ENCODE assay signal across 8 cellular contexts in genomic region chr1:153978274-153978909, GRCh38. TPM values are rescaled to one million over a fixed set of nuclear protein-coding genes. Genes with fewer than 3 reads are reported as not detected.
A peak's percentile ranks its signal among the peaks of the same experiment; 100 is the strongest.
DNase-seq lines count a peak whose midpoint lies in the region; ATAC-seq and TF ChIP-seq lines count a peak whose summit lies in the region.

No MANE protein-coding gene starts in this region.

- CTCF ChIA-PET in IMR-90 (lab: Yijun Ruan, JAX): interaction anchor here (1.0 kb wide), 1 partner anchor 11 kb away, joined by 4 read pairs; the partner anchor contains the start of gene CREB3L4

- POLR2A ChIA-PET in IMR-90 (lab: Charles Lee; ENCODE audit: unreplicated experiment): no interaction called here

- no peak overlapping the region for H4K91ac ChIP-seq in IMR-90 (ENCODE audit: insufficient read depth, low read depth, low read length)

- no peak for TF ChIP-seq RAD21 in IMR-90 (IDR thresholded peaks at IDR 0.05; ENCODE audit: low read length)

- peak overlapping the region; percentile 100; the same call in 1 of the 2 replicates for H3K23ac ChIP-seq in IMR-90 (ENCODE audit: low read depth, low read length)

- TF ChIP-seq CTCF in AG09309 (IDR thresholded peaks at IDR 0.05; ENCODE audit: control insufficient read depth, insufficient read depth, low read depth, low read length, missing control alignments) (no peak), IMR-90 (conservative IDR thresholded peaks at IDR 0.05; ENCODE audit: low read depth, low read length) (no peak), cardiac fibroblast (IDR thresholded peaks at IDR 0.05; ENCODE audit: low read depth, low read length) (no peak)

- dilution Hi-C loops in IMR-90 (cut with HindIII; ENCODE audit: low sequenced_read_pairs, unreplicated experiment): no loop called here

- no peak overlapping the region for H2BK15ac ChIP-seq in IMR-90 (ENCODE audit: low read depth, low read length)

- H3K4me3 ChIP-seq in AG09309 (ENCODE audit: control insufficient read depth, low read depth, low read length) (peak overlapping the region; percentile 89; the same call in 1 of the 2 replicates), IMR-90 (ENCODE audit: insufficient read depth, low read depth, low read length) (peak overlapping the region; percentile 65), cardiac fibroblast (replicated peaks in 1 of 2; ENCODE audit: low read depth in 2 of 2, low read length in 2 of 2) (peak overlapping the region; percentile 74 to 97), muscle layer of duodenum (ENCODE audit: low read depth in 1 of 2, low read length in 2 of 2) (peak overlapping the region; percentile 90 to 92)

- H3K27ac ChIP-seq in IMR-90 (ENCODE audit: insufficient read depth, low read length): no peak overlapping the region
- peak overlapping the region; percentile 90 for H3K27ac ChIP-seq in muscle layer of duodenum (ENCODE audit: low read length)

- DNase-seq in AG09309 (ENCODE audit: low read depth): no peak
- DNase-seq in IMR-90: no peak
- DNase-seq in cardiac fibroblast (ENCODE audit: low read depth in 2 of 2): no peak
- no peak for DNase-seq in erythroblast (lab: John Stamatoyannopoulos, UW)
- no peak for DNase-seq in head of caudate nucleus
- no peak for DNase-seq in ureter (ENCODE audit: low spot score)

- H2BK5ac ChIP-seq in IMR-90 (ENCODE audit: low read depth, low read length, poor library complexity, severe bottlenecking): peak overlapping the region; percentile 59

- H3K9me3 ChIP-seq in IMR-90 (ENCODE audit: control insufficient read depth, insufficient read depth, low read length) (no peaks in the 10 kb centered on the region), muscle layer of duodenum (ENCODE audit: control insufficient read depth in 1 of 2, low read length in 2 of 2) (no peaks in the 10 kb centered on the region)

- H3K4ac ChIP-seq in IMR-90 (ENCODE audit: low read depth, low read length): peak overlapping the region; percentile 95; the same call in 1 of the 2 replicates

- H2BK120ac ChIP-seq in IMR-90 (ENCODE audit: low read depth, low read length): no peak overlapping the region

- intact Hi-C loops in IMR-90 (cut with micrococcal nuclease): no loop called here
- intact Hi-C loops in head of caudate nucleus (cut with DNase I): no loop called here

- BruUV-seq in IMR-90 (replicated peaks; lab: Mats Ljungman, UMichigan): no TSS peak

- no peaks in the 10 kb centered on the region for H4K20me1 ChIP-seq in IMR-90 (ENCODE audit: insufficient read depth, low read length)

- in situ Hi-C loops in IMR-90 (cut with MboI; ENCODE audit: low sequenced_read_pairs): loop anchor here (10.0 kb wide), 1 partner anchor 304 kb away; the partner anchor contains the start of genes ILF2 and NPR1

- H3K4me2 ChIP-seq in IMR-90 (ENCODE audit: low read depth, low read length): peak overlapping the region; percentile 82

- WGBS in IMR-90 (ENCODE audit: extremely low coverage in 2 of 2, insufficient read length in 1 of 2), 2 experiments: 70% methylated on average over 5 of the region's 9 CpGs; no CpG with 5 or more reads in 1 of the 2 experiments

- peak overlapping the region; percentile 97 for H3K14ac ChIP-seq in IMR-90 (replicated peaks; ENCODE audit: low read depth, low read length)

- H4K5ac ChIP-seq in IMR-90 (ENCODE audit: low read depth, low read length): peak overlapping the region; percentile 8; the same call in 1 of the 2 replicates

- H3K36me3 ChIP-seq in IMR-90 (ENCODE audit: control insufficient read depth, insufficient read depth, low read length) (peaks cover 38% of the 10 kb centered on the region), muscle layer of duodenum (ENCODE audit: control insufficient read depth in 1 of 2, insufficient read depth in 2 of 2, low read length in 2 of 2) (peaks cover 21 to 29% of the 10 kb centered on the region in 2 donors)

- H3K27me3 ChIP-seq in IMR-90 (ENCODE audit: control insufficient read depth, insufficient read depth, low read length) (no peaks in the 10 kb centered on the region), muscle layer of duodenum (ENCODE audit: low read depth, low read length) (no peaks in the 10 kb centered on the region)

- no peak for TF ChIP-seq POLR2A in IMR-90 (IDR thresholded peaks at IDR 0.05; ENCODE audit: low read depth, low read length)
- TF ChIP-seq POLR2A in erythroblast (IDR thresholded peaks at IDR 0.05; ENCODE audit: low read length): no peak

- peak overlapping the region; percentile 69; the same call in 1 of the 2 replicates for H3K9ac ChIP-seq in IMR-90 (ENCODE audit: low read depth, low read length)

- H2AFZ ChIP-seq in IMR-90 (replicated peaks; ENCODE audit: low read length, poor library complexity): no peak overlapping the region

- no peak overlapping the region for H2AK5ac ChIP-seq in IMR-90 (ENCODE audit: low read depth, low read length)

- 0 out of 2 replicates have a peak overlapping the region, but pooled peaks have one; percentile 54 for H3K56ac ChIP-seq in IMR-90 (ENCODE audit: extremely low read depth, insufficient read depth, low read length)

- no peak overlapping the region for H2BK20ac ChIP-seq in IMR-90 (ENCODE audit: low read depth, low read length)

- H3K9me1 ChIP-seq in IMR-90 (ENCODE audit: insufficient read depth, low read length): peaks cover 17% of the 10 kb centered on the region

- no peaks in the 10 kb centered on the region; the same call in 1 of the 2 replicates for H3K4me1 ChIP-seq in IMR-90 (ENCODE audit: control insufficient read depth, insufficient read depth, low read length)
- H3K4me1 ChIP-seq in muscle layer of duodenum (ENCODE audit: control insufficient read depth in 1 of 2, insufficient read depth in 2 of 2, low read length in 2 of 2): peaks cover 12 to 24% of the 10 kb centered on the region in 2 donors

- H3K18ac ChIP-seq in IMR-90 (ENCODE audit: low read depth, low read length): no peak overlapping the region

- peaks cover 20 to 52% of the 10 kb centered on the region in 2 experiments for H3K79me1 ChIP-seq in IMR-90 (ENCODE audit: low read depth in 1 of 2, low read length in 2 of 2)

- peak overlapping the region; percentile 51 to 96 for H4K8ac ChIP-seq in IMR-90 (ENCODE audit: low read depth in 2 of 2, low read length in 2 of 2)

- no peak for ATAC-seq in IMR-90 (ENCODE audit: low read depth)
- no peak for ATAC-seq in GM18868 (IDR thresholded peaks at IDR 0.05; ENCODE audit: unreplicated experiment)

- H2AK9ac ChIP-seq in IMR-90 (replicated peaks; ENCODE audit: low read depth, low read length, poor library complexity): no peak overlapping the region

TF ChIP-seq in IMR-90, 13 proteins besides CTCF, POLR2A, EP300 and RAD21 (continues in another document):
- TF ChIP-seq MXI1 (IDR thresholded peaks at IDR 0.05; ENCODE audit: borderline replicate concordance, low read depth, low read length) (no peak), SMC3 (IDR thresholded peaks at IDR 0.05; ENCODE audit: low read depth, low read length) (no peak), MAFK (IDR thresholded peaks at IDR 0.05; ENCODE audit: low read depth, low read length) (no peak), USF2 (IDR thresholded peaks at IDR 0.05; ENCODE audit: low read depth, low read length) (no peak), FOS (IDR thresholded peaks at IDR 0.05; ENCODE audit: low read depth, low read length) (no peak), CEBPB (IDR thresholded peaks at IDR 0.05; ENCODE audit: low read depth, low read length) (no peak), NFE2L2 (IDR thresholded peaks at IDR 0.05; ENCODE audit: low read depth, low read length) (no peak), BHLHE40 (IDR thresholded peaks at IDR 0.05; ENCODE audit: low read depth, low read length) (no peak), RFX5 (IDR thresholded peaks at IDR 0.05; ENCODE audit: low read depth, low read length) (no peak), MAZ (IDR thresholded peaks at IDR 0.05; ENCODE audit: borderline replicate concordance, low read depth, low read length) (no peak)

RNA-seq across cellular contexts. Expression of gene JTB, which starts 0.9 kb away (rescaled TPM):
- 114 and 123 TPM in 2 replicates for total RNA-seq in IMR-90 (2012; rRNA removed)
- 138 and 153 TPM in 2 replicates for polyA plus RNA-seq in IMR-90 (2012; rRNA removed)
- 184 and 196 TPM in 2 replicates for polyA plus RNA-seq in IMR-90 (2012; cell fraction: cytosol; rRNA removed)
- polyA plus RNA-seq in IMR-90 (2012; cell fraction: nucleus; rRNA removed; ENCODE audit: low replicate concordance): 101 and 135 TPM in 2 replicates
- total RNA-seq in ureter: 103 TPM

RNA-seq across cellular contexts. Expression of gene RAB13, which starts 7.7 kb away (rescaled TPM):
- total RNA-seq in IMR-90 (2012; rRNA removed) (42.3 and 56.7 TPM in 2 replicates), ureter (86.4 TPM)
- polyA plus RNA-seq in IMR-90 (2012; rRNA removed): 207 and 249 TPM in 2 replicates
- polyA plus RNA-seq in IMR-90 (2012; cell fraction: cytosol; rRNA removed): 86.7 and 89.1 TPM in 2 replicates
- 28.4 and 88.9 TPM in 2 replicates for polyA plus RNA-seq in IMR-90 (2012; cell fraction: nucleus; rRNA removed; ENCODE audit: low replicate concordance)

RNA-seq across cellular contexts. Expression of gene CREB3L4, which starts 10.7 kb away (rescaled TPM):
- total RNA-seq in IMR-90 (2012; rRNA removed) (4.4 and 6.5 TPM in 2 replicates), ureter (13.9 TPM)
- 8.3 and 9.8 TPM in 2 replicates for polyA plus RNA-seq in IMR-90 (2012; rRNA removed)
- polyA plus RNA-seq in IMR-90 (2012; cell fraction: cytosol; rRNA removed): 5.0 and 5.8 TPM in 2 replicates
- polyA plus RNA-seq in IMR-90 (2012; cell fraction: nucleus; rRNA removed; ENCODE audit: low replicate concordance): 21.0 and 21.3 TPM in 2 replicates

RNA-seq across cellular contexts. Expression of gene RPS27, which starts 12.2 kb away (rescaled TPM):
- total RNA-seq in IMR-90 (2012; rRNA removed) (320 and 1,119 TPM in 2 replicates), ureter (2,661 TPM)
- 5,567 and 6,236 TPM in 2 replicates for polyA plus RNA-seq in IMR-90 (2012; rRNA removed)
- polyA plus RNA-seq in IMR-90 (2012; cell fraction: cytosol; rRNA removed): 5,011 and 5,392 TPM in 2 replicates
- polyA plus RNA-seq in IMR-90 (2012; cell fraction: nucleus; rRNA removed; ENCODE audit: low replicate concordance): 402 and 1,626 TPM in 2 replicates

RNA-seq across cellular contexts. Expression of gene SLC39A1, which starts 15.1 kb away (rescaled TPM):
- total RNA-seq in IMR-90 (2012; rRNA removed) (94.7 and 97.7 TPM in 2 replicates), ureter (62.6 TPM)
- 84.6 and 89.1 TPM in 2 replicates for polyA plus RNA-seq in IMR-90 (2012; rRNA removed)
- polyA plus RNA-seq in IMR-90 (2012; cell fraction: cytosol; rRNA removed): 74.5 and 89.4 TPM in 2 replicates
- polyA plus RNA-seq in IMR-90 (2012; cell fraction: nucleus; rRNA removed; ENCODE audit: low replicate concordance): 31.1 and 43.6 TPM in 2 replicates
